ENCODE assay signal across 13 cellular contexts in genomic region chr13:22040810-22041364, GRCh38.
DNase-seq lines count a peak whose midpoint lies in the region; ATAC-seq and TF ChIP-seq lines count a peak whose summit lies in the region.
"Had no signal": no experiment of that assay in that cellular context is flagged by ENCODE, and none has a peak within 500 bp of the region (broad histone marks: within the 10 kb centered on the region; RNA-seq: fewer than 3 reads in every experiment).

No MANE protein-coding gene starts in this region.

- no peak overlapping the region for H3K27ac ChIP-seq in heart right ventricle
- H3K27ac ChIP-seq: esophagus squamous epithelium had no signal

- H3K9me3 ChIP-seq in heart right ventricle = peaks cover 0 to 15% (median 0%) of the 10 kb centered on the region in 11 donors

- DNase-seq in Right ventricle myocardium inferior (ENCODE audit: missing footprints) (no peak), heart right ventricle (no peak), type B pancreatic cell (ENCODE audit: extremely low spot score, unreplicated experiment) (no peak), HuH-7.5 (ENCODE audit: low spot score) (no peak), COLO829 (ENCODE audit: low spot score) (no peak), NCI-H2171 (lab: John Stamatoyannopoulos, UW) (no peak)
- DNase-seq in activated CD8-positive, alpha-beta T cell treated with anti-CD3 and anti-CD28 coated beads for 36 hours = peak; percentile 29
- DNase-seq: esophagus squamous epithelium; NCI-H2081 treated with DMSO at 0.1 percent for 48 hours; stimulated activated CD4-positive, alpha-beta T cell treated with anti-CD3 and anti-CD28 coated beads, Interleukin-12 subunit alpha, Interleukin-12 subunit beta, amount 100 ng/mL, for 4 hours; substantia nigra had no signal

- peaks cover 3% of the 10 kb centered on the region for H3K36me3 Mint-ChIP-seq in activated CD8-positive, alpha-beta T cell treated with anti-CD3 and anti-CD28 coated beads for 36 hours (ENCODE audit: low read depth)
- H3K36me3 Mint-ChIP-seq in type B pancreatic cell = no peaks in the 10 kb centered on the region

- 76 to 83% methylated on average over 23 of the region's 23 CpGs for WGBS in heart right ventricle, 2 donors

- no peaks in the 10 kb centered on the region for H3K36me3 ChIP-seq in heart right ventricle
- H3K36me3 ChIP-seq: esophagus squamous epithelium had no signal

- H3K4me3 Mint-ChIP-seq in activated CD8-positive, alpha-beta T cell treated with anti-CD3 and anti-CD28 coated beads for 36 hours = peak overlapping the region; percentile 75
- peak overlapping the region; percentile 92 for H3K4me3 Mint-ChIP-seq in type B pancreatic cell

- CTCF ChIA-PET in activated CD8-positive, alpha-beta T cell treated with anti-CD3 and anti-CD28 coated beads for 36 hours (lab: Charles Lee) = no interaction called here

- POLR2A ChIA-PET in activated CD8-positive, alpha-beta T cell treated with anti-CD3 and anti-CD28 coated beads for 36 hours (lab: Charles Lee) = no interaction called here

- peak overlapping the region in 4 of 10 donors; percentile 3 to 19 (median 10) for H3K4me3 ChIP-seq in heart right ventricle
- H3K4me3 ChIP-seq in iPS-11a (ENCODE audit: low read depth, low read length) = peak overlapping the region; percentile 52
- H3K4me3 ChIP-seq: lung had no signal

- H3K4me1 Mint-ChIP-seq in activated CD8-positive, alpha-beta T cell treated with anti-CD3 and anti-CD28 coated beads for 36 hours (ENCODE audit: low read depth) = peaks cover 13% of the 10 kb centered on the region
- H3K4me1 Mint-ChIP-seq in type B pancreatic cell (ENCODE audit: unreplicated experiment) = no peaks in the 10 kb centered on the region

- H3K27ac Mint-ChIP-seq in activated CD8-positive, alpha-beta T cell treated with anti-CD3 and anti-CD28 coated beads for 36 hours = no peak overlapping the region
- H3K27ac Mint-ChIP-seq in type B pancreatic cell = peak overlapping the region; percentile 90

- ATAC-seq in Right ventricle myocardium inferior = peak; percentile 34
- no peak for ATAC-seq in heart right ventricle
- ATAC-seq in activated CD8-positive, alpha-beta T cell treated with anti-CD3 and anti-CD28 coated beads for 36 hours = peak; percentile 60

- intact Hi-C loops in Right ventricle myocardium inferior (cut with DNase I) (no loop called here), heart right ventricle (cut with DNase I) (no loop called here)
- intact Hi-C loops in activated CD8-positive, alpha-beta T cell treated with anti-CD3 and anti-CD28 coated beads for 36 hours (cut with micrococcal nuclease) = no loop called here

- no peaks in the 10 kb centered on the region for H3K27me3 Mint-ChIP-seq in activated CD8-positive, alpha-beta T cell treated with anti-CD3 and anti-CD28 coated beads for 36 hours
- no peaks in the 10 kb centered on the region for H3K27me3 Mint-ChIP-seq in type B pancreatic cell

- H3K27me3 ChIP-seq in heart right ventricle = no peaks in the 10 kb centered on the region
- H3K27me3 ChIP-seq: esophagus squamous epithelium had no signal

- H3K9me3 Mint-ChIP-seq in activated CD8-positive, alpha-beta T cell treated with anti-CD3 and anti-CD28 coated beads for 36 hours = peaks cover 5% of the 10 kb centered on the region
- no peaks in the 10 kb centered on the region for H3K9me3 Mint-ChIP-seq in type B pancreatic cell

- H3K4me1 ChIP-seq in heart right ventricle = no peaks in the 10 kb centered on the region
- H3K4me1 ChIP-seq: esophagus squamous epithelium had no signal

- TF ChIP-seq CTCF in heart right ventricle (IDR thresholded peaks at IDR 0.05) (no peak), type B pancreatic cell (conservative IDR thresholded peaks at IDR 0.05) (no peak)
- TF ChIP-seq CTCF in activated CD8-positive, alpha-beta T cell treated with anti-CD3 and anti-CD28 coated beads for 36 hours (IDR thresholded peaks at IDR 0.05) = no peak

Comparison
In these comparisons a context has a peak if more than half of its experiments do, and no peak if none do; other contexts are left out.
1. ATAC-seq: peak in Right ventricle myocardium inferior (single experiment) and activated CD8-positive, alpha-beta T cell treated with anti-CD3 and anti-CD28 coated beads for 36 hours (single experiment); none in heart right ventricle (0 of 8).